ENCODE assay signal across 1 cellular context in the genomic region with DNA sequence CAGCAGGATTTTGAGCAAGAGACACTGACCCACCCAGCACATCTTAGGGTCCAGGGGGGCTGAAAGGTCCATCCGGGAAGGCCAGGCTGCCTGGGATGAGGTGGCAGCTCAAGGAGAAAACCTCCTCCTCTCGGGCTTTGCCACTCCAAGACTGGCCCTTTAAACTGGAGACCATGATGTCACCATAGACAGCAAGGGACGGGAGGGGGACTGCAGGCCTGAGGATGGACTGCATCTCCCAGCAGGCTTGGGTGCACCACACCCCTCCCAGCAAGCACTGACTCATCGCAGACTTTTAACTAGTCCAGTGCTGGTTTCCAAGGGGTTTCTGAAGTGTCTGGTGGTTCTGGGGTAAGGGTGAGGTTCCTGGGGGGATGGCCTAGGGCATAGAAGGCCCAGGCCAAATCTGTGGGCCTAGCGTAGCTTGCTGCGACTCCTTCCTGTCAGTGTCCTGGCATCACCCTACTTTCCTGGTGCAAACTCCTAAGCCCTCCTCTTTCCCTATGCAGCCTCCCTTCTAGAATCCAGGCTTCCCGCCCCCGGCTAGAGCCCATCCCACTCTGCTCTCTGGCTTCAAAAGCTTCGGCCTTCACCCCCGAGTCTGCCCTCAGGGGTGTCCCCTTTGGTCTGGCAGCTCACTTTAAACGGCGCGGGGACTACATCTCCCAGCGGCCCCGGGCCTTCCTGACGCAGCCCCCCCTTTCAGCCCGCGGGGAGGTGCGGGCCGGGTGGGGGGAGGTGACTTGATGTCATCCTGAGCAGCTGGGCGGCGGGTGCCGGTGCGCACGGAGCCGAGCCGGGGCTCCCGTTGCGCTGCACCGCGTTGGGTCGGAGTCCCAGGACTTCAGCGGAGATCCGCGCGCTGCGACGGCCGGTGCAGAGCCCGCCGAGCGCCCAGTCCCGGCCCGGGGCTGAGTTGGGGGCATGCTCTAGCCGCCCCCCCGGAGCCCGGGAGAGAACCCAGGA.
TF ChIP-seq lines count a peak whose summit lies in the region.

A gene (plus strand): TSS at position 746 of the 966 bp plus-strand sequence. CDS start 1,046 bp downstream, outside the sequence.

TF ChIP-seq in HepG2, 621 proteins besides CTCF, POLR2A, EP300 and RAD21 (continued from another document and continues in another):
- TF ChIP-seq, protein P1, sequence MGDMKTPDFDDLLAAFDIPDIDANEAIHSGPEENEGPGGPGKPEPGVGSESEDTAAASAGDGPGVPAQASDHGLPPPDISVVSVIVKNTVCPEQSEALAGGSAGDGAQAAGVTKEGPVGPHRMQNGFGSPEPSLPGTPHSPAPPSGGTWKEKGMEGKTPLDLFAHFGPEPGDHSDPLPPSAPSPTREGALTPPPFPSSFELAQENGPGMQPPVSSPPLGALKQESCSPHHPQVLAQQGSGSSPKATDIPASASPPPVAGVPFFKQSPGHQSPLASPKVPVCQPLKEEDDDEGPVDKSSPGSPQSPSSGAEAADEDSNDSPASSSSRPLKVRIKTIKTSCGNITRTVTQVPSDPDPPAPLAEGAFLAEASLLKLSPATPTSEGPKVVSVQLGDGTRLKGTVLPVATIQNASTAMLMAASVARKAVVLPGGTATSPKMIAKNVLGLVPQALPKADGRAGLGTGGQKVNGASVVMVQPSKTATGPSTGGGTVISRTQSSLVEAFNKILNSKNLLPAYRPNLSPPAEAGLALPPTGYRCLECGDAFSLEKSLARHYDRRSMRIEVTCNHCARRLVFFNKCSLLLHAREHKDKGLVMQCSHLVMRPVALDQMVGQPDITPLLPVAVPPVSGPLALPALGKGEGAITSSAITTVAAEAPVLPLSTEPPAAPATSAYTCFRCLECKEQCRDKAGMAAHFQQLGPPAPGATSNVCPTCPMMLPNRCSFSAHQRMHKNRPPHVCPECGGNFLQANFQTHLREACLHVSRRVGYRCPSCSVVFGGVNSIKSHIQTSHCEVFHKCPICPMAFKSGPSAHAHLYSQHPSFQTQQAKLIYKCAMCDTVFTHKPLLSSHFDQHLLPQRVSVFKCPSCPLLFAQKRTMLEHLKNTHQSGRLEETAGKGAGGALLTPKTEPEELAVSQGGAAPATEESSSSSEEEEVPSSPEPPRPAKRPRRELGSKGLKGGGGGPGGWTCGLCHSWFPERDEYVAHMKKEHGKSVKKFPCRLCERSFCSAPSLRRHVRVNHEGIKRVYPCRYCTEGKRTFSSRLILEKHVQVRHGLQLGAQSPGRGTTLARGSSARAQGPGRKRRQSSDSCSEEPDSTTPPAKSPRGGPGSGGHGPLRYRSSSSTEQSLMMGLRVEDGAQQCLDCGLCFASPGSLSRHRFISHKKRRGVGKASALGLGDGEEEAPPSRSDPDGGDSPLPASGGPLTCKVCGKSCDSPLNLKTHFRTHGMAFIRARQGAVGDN (CRISPR knock-in tag; IDR thresholded peaks at IDR 0.05) = peak; percentile 81
- TF ChIP-seq, protein P2, sequence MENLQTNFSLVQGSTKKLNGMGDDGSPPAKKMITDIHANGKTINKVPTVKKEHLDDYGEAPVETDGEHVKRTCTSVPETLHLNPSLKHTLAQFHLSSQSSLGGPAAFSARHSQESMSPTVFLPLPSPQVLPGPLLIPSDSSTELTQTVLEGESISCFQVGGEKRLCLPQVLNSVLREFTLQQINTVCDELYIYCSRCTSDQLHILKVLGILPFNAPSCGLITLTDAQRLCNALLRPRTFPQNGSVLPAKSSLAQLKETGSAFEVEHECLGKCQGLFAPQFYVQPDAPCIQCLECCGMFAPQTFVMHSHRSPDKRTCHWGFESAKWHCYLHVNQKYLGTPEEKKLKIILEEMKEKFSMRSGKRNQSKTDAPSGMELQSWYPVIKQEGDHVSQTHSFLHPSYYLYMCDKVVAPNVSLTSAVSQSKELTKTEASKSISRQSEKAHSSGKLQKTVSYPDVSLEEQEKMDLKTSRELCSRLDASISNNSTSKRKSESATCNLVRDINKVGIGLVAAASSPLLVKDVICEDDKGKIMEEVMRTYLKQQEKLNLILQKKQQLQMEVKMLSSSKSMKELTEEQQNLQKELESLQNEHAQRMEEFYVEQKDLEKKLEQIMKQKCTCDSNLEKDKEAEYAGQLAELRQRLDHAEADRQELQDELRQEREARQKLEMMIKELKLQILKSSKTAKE (CRISPR knock-in tag; IDR thresholded peaks at IDR 0.05; ENCODE audit: borderline replicate concordance) = no peak
- TF ChIP-seq, protein P3, sequence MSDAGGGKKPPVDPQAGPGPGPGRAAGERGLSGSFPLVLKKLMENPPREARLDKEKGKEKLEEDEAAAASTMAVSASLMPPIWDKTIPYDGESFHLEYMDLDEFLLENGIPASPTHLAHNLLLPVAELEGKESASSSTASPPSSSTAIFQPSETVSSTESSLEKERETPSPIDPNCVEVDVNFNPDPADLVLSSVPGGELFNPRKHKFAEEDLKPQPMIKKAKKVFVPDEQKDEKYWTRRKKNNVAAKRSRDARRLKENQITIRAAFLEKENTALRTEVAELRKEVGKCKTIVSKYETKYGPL (CRISPR knock-in tag; IDR thresholded peaks at IDR 0.05) = no peak
- TF ChIP-seq CAMTA2 (CRISPR knock-in tag; IDR thresholded peaks at IDR 0.05; ENCODE audit: borderline replicate concordance) (peak; percentile 43; the same call in 1 of the 2 replicates), NFKB2 (CRISPR knock-in tag; IDR thresholded peaks at IDR 0.05; ENCODE audit: borderline replicate concordance) (no peak), RFX3 (CRISPR knock-in tag; IDR thresholded peaks at IDR 0.05) (no peak), YEATS2 (CRISPR knock-in tag; IDR thresholded peaks at IDR 0.05; ENCODE audit: borderline replicate concordance) (peak; percentile 65; the same call in 1 of the 2 replicates), ZSCAN21 (CRISPR knock-in tag; IDR thresholded peaks at IDR 0.05; ENCODE audit: borderline replicate concordance) (no peak), ZNF644 (CRISPR knock-in tag; IDR thresholded peaks at IDR 0.05; ENCODE audit: low read depth) (no peak), ZIK1 (CRISPR knock-in tag; IDR thresholded peaks at IDR 0.05; ENCODE audit: borderline replicate concordance, low read depth) (no peak), NKX3-1 (CRISPR knock-in tag; IDR thresholded peaks at IDR 0.05) (0 out of 2 replicates have a peak, but pooled peaks have one; percentile 35), CHCHD3 (CRISPR knock-in tag; IDR thresholded peaks at IDR 0.05) (no peak), RXRA (CRISPR knock-in tag; IDR thresholded peaks at IDR 0.05) (peak; percentile 37; the same call in 1 of the 2 replicates), KLF12 (CRISPR knock-in tag; IDR thresholded peaks at IDR 0.05; ENCODE audit: borderline replicate concordance) (peak; percentile 97), ZNF3 (CRISPR knock-in tag; IDR thresholded peaks at IDR 0.05) (no peak), ZNF777 (CRISPR knock-in tag; IDR thresholded peaks at IDR 0.05) (0 out of 2 replicates have a peak, but pooled peaks have one; percentile 34), NCOA1 (CRISPR knock-in tag; IDR thresholded peaks at IDR 0.05) (no peak), ZNF354B (CRISPR knock-in tag; IDR thresholded peaks at IDR 0.05) (no peak), ZNF883 (CRISPR knock-in tag; IDR thresholded peaks at IDR 0.05; ENCODE audit: not compliant biosample characterization) (no peak), ZNF501 (CRISPR knock-in tag; IDR thresholded peaks at IDR 0.05) (peak; percentile 91), ATM (IDR thresholded peaks at IDR 0.05; ENCODE audit: borderline replicate concordance) (no peak), ZFX (CRISPR knock-in tag; IDR thresholded peaks at IDR 0.05; ENCODE audit: low read depth) (peak; percentile 81), HMGA1 (CRISPR knock-in tag; conservative IDR thresholded peaks at IDR 0.05) (no peak), MXI1 (IDR thresholded peaks at IDR 0.05; ENCODE audit: borderline replicate concordance, low read depth, low read length) (peak; percentile 82; the same call in 1 of the 3 replicates), ZNF619 (CRISPR knock-in tag; IDR thresholded peaks at IDR 0.05) (no peak), ZNF17 (CRISPR knock-in tag; IDR thresholded peaks at IDR 0.05) (no peak), ZNF879 (CRISPR knock-in tag; IDR thresholded peaks at IDR 0.05) (no peak)
- TF ChIP-seq, protein P4, sequence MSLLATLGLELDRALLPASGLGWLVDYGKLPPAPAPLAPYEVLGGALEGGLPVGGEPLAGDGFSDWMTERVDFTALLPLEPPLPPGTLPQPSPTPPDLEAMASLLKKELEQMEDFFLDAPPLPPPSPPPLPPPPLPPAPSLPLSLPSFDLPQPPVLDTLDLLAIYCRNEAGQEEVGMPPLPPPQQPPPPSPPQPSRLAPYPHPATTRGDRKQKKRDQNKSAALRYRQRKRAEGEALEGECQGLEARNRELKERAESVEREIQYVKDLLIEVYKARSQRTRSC (CRISPR knock-in tag; IDR thresholded peaks at IDR 0.05; ENCODE audit: low read depth) = no peak
- TF ChIP-seq, protein P5, sequence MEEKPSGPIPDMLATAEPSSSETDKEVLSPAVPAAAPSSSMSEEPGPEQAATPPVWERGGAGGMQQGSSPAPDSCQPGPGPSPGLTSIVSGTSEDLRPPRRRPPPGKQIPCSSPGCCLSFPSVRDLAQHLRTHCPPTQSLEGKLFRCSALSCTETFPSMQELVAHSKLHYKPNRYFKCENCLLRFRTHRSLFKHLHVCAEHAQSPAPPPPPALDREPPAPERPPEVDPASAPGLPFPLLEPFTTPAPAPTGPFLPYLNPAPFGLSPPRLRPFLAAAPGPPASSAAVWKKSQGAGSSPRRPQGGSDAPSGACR (CRISPR knock-in tag; IDR thresholded peaks at IDR 0.05) = peak; percentile 65; the same call in 1 of the 2 replicates
- TF ChIP-seq, protein P6, sequence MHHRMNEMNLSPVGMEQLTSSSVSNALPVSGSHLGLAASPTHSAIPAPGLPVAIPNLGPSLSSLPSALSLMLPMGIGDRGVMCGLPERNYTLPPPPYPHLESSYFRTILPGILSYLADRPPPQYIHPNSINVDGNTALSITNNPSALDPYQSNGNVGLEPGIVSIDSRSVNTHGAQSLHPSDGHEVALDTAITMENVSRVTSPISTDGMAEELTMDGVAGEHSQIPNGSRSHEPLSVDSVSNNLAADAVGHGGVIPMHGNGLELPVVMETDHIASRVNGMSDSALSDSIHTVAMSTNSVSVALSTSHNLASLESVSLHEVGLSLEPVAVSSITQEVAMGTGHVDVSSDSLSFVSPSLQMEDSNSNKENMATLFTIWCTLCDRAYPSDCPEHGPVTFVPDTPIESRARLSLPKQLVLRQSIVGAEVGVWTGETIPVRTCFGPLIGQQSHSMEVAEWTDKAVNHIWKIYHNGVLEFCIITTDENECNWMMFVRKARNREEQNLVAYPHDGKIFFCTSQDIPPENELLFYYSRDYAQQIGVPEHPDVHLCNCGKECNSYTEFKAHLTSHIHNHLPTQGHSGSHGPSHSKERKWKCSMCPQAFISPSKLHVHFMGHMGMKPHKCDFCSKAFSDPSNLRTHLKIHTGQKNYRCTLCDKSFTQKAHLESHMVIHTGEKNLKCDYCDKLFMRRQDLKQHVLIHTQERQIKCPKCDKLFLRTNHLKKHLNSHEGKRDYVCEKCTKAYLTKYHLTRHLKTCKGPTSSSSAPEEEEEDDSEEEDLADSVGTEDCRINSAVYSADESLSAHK (CRISPR knock-in tag; IDR thresholded peaks at IDR 0.05; ENCODE audit: borderline replicate concordance) = no peak
- TF ChIP-seq, protein P7, sequence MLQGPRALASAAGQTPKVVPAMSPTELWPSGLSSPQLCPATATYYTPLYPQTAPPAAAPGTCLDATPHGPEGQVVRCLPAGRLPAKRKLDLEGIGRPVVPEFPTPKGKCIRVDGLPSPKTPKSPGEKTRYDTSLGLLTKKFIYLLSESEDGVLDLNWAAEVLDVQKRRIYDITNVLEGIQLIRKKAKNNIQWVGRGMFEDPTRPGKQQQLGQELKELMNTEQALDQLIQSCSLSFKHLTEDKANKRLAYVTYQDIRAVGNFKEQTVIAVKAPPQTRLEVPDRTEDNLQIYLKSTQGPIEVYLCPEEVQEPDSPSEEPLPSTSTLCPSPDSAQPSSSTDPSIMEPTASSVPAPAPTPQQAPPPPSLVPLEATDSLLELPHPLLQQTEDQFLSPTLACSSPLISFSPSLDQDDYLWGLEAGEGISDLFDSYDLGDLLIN (CRISPR knock-in tag; IDR thresholded peaks at IDR 0.05; ENCODE audit: borderline replicate concordance) = no peak
- TF ChIP-seq, protein P8, sequence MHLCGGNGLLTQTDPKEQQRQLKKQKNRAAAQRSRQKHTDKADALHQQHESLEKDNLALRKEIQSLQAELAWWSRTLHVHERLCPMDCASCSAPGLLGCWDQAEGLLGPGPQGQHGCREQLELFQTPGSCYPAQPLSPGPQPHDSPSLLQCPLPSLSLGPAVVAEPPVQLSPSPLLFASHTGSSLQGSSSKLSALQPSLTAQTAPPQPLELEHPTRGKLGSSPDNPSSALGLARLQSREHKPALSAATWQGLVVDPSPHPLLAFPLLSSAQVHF (CRISPR knock-in tag; IDR thresholded peaks at IDR 0.05) = no peak
- TF ChIP-seq, protein P9, sequence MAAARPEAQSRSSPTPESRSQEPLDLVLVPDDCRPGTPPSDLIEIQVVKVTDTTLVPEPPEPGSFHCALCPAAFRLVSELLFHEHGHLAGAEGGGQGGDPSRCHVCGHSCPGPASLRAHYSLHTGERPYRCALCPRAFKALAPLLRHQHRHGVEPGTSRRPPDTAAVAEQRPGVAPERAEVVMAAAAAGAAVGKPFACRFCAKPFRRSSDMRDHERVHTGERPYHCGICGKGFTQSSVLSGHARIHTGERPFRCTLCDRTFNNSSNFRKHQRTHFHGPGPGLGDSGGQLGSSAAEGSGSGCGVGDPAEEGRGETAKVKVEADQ (CRISPR knock-in tag; IDR thresholded peaks at IDR 0.05; ENCODE audit: borderline replicate concordance) = 0 out of 2 replicates have a peak, but pooled peaks have one; percentile 26
- TF ChIP-seq, protein P10, sequence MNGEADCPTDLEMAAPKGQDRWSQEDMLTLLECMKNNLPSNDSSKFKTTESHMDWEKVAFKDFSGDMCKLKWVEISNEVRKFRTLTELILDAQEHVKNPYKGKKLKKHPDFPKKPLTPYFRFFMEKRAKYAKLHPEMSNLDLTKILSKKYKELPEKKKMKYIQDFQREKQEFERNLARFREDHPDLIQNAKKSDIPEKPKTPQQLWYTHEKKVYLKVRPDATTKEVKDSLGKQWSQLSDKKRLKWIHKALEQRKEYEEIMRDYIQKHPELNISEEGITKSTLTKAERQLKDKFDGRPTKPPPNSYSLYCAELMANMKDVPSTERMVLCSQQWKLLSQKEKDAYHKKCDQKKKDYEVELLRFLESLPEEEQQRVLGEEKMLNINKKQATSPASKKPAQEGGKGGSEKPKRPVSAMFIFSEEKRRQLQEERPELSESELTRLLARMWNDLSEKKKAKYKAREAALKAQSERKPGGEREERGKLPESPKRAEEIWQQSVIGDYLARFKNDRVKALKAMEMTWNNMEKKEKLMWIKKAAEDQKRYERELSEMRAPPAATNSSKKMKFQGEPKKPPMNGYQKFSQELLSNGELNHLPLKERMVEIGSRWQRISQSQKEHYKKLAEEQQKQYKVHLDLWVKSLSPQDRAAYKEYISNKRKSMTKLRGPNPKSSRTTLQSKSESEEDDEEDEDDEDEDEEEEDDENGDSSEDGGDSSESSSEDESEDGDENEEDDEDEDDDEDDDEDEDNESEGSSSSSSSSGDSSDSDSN (CRISPR knock-in tag; IDR thresholded peaks at IDR 0.05) = peak; percentile 74
- TF ChIP-seq, protein P11, sequence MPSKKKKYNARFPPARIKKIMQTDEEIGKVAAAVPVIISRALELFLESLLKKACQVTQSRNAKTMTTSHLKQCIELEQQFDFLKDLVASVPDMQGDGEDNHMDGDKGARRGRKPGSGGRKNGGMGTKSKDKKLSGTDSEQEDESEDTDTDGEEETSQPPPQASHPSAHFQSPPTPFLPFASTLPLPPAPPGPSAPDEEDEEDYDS (CRISPR knock-in tag; IDR thresholded peaks at IDR 0.05) = no peak
- TF ChIP-seq, protein P12, sequence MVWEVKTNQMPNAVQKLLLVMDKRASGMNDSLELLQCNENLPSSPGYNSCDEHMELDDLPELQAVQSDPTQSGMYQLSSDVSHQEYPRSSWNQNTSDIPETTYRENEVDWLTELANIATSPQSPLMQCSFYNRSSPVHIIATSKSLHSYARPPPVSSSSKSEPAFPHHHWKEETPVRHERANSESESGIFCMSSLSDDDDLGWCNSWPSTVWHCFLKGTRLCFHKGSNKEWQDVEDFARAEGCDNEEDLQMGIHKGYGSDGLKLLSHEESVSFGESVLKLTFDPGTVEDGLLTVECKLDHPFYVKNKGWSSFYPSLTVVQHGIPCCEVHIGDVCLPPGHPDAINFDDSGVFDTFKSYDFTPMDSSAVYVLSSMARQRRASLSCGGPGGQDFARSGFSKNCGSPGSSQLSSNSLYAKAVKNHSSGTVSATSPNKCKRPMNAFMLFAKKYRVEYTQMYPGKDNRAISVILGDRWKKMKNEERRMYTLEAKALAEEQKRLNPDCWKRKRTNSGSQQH (CRISPR knock-in tag; IDR thresholded peaks at IDR 0.05; ENCODE audit: low read depth) = no peak
